In the genomic region with DNA sequence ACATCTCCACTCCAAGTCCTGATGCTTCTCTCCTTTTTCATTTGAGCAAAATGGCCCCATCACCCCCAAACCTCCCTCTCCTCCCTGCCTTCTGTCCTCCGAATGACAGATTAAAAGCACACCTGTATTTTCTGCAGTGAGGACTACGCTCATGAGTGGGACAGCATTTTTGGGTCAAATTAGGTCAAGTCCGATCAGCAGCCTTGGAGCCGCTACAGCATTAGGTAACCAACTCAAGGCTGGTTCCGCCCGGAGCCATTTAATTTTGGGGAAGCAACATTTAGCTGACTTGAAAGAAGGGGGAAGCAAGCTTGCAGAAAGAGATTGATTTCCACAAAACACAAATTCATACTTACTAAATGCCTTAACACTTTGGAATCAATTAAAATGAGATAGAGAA, we compare ENCODE assay signal across 37 cellular contexts.
"Had no signal": no experiment of that assay in that cellular context is flagged by ENCODE, and none has a peak within 500 bp of the region (broad histone marks: within the 10 kb centered on the region; RNA-seq: fewer than 3 reads in every experiment).

No MANE protein-coding gene starts in this region.

- H3K27me3 ChIP-seq: adrenal gland, cardiac muscle cell had no signal

- H3K9me3 Mint-ChIP-seq: activated B cell treated with CpG ODN at 0.5 μM for 24 hours; activated CD4-positive, alpha-beta memory T cell treated with anti-CD3 and anti-CD28 coated beads for 36 hours; activated CD4-positive, alpha-beta T cell treated with anti-CD3 and anti-CD28 coated beads, Interleukin-2, amount 10 ng/mL, durations not matched to agents 24 days and 14 days; activated CD8-positive, alpha-beta T cell treated with anti-CD3 and anti-CD28 coated beads for 36 hours; activated naive CD4-positive, alpha-beta T cell treated with anti-CD3 and anti-CD28 coated beads for 36 hours; activated naive CD4-positive, alpha-beta T cell treated with anti-CD3 and anti-CD28 coated beads, Interleukin-2, amount 50 U/mL, for 72 hours; activated T-cell treated with anti-CD3 and anti-CD28 coated beads, Interleukin-2, amount 50 U/mL, for 4 hours; activated T-helper 1 cell treated with anti-CD3 and anti-CD28 coated beads, Interleukin-12 subunit alpha, Interleukin-12 subunit beta, Interleukin-2, Interleukin-4 antibody, amounts not matched to agents 30 ng/mL and 10 ng/mL and 1 ng/mL, durations not matched to agents 14 hours and 24 hours and 36 hours; activated T-helper 17 cell treated with anti-CD3 and anti-CD28 coated beads, Interleukin-2, amount 50 U/mL, for 72 hours; central memory CD8-positive, alpha-beta T cell; T-helper 1 cell treated with Interleukin-12 subunit alpha and Interleukin-12 subunit beta and Interleukin-4 antibody, amounts not matched to agents 30 μg/mL and 1 μg/mL, for 36 hours; T-helper 2 cell treated with Interferon-gamma antibody and Interleukin-4, amounts not matched to agents 5 μg/mL and 100 μg/mL, for 36 hours had no signal

- FAIRE-seq: bronchial epithelial cell, TTC549 had no signal

- DNase-seq: activated B cell treated with CpG ODN at 0.5 μM for 24 hours; activated CD4-positive, alpha-beta memory T cell treated with anti-CD3 and anti-CD28 coated beads for 36 hours; activated CD4-positive, alpha-beta T cell treated with anti-CD3 and anti-CD28 coated beads for 4 hours; activated CD4-positive, alpha-beta T cell treated with anti-CD3 and anti-CD28 coated beads, Interleukin-2, amount 10 ng/mL, durations not matched to agents 24 days and 14 days; activated CD4-positive, alpha-beta T cell treated with anti-CD3 and anti-CD28 coated beads, Interleukin-2, amount 50 U/mL, for 1 hour; activated CD4-positive, alpha-beta T cell treated with anti-CD3 and anti-CD28 coated beads, Interleukin-2, amount 50 U/mL, for 4 hours; activated CD4-positive, CD25-positive, alpha-beta regulatory T cell treated with anti-CD3 and anti-CD28 coated beads, Interleukin-2, amount 50 U/mL, for 72 hours; activated CD8-positive, alpha-beta memory T cell treated with anti-CD3 and anti-CD28 coated beads, Interleukin-2, amount 50 U/mL, for 4 hours; activated CD8-positive, alpha-beta T cell treated with anti-CD3 and anti-CD28 coated beads for 36 hours; activated effector memory CD4-positive, alpha-beta T cell treated with anti-CD3 and anti-CD28 coated beads, Interleukin-2, amount 50 U/mL, for 16 hours; activated gamma-delta T cell treated with Interleukin-2 at 50 U/mL for 16 hours; activated naive CD4-positive, alpha-beta T cell; activated naive CD4-positive, alpha-beta T cell treated with anti-CD3 and anti-CD28 coated beads for 36 hours; activated naive CD4-positive, alpha-beta T cell treated with anti-CD3 and anti-CD28 coated beads, Interleukin-2, amount 50 U/mL, for 16 hours; activated naive CD8-positive, alpha-beta T cell treated with anti-CD3 and anti-CD28 coated beads for 36 hours; activated T-cell treated with anti-CD3 and anti-CD28 coated beads for 4 hours; activated T-cell treated with anti-CD3 and anti-CD28 coated beads, Interleukin-2, amount 50 U/mL, for 1 hour; activated T-cell treated with anti-CD3 and anti-CD28 coated beads, Interleukin-2, amount 50 U/mL, for 4 hours; activated T-cell treated with anti-CD3 and anti-CD28 coated beads, Interleukin-2, amount 50 U/mL, for 72 hours; amniotic stem cell; aorta; caudate nucleus; cerebellar nuclear complex; T-helper 1 cell; T-helper 2 cell; T-helper 9 cell had no signal

- H3K4me1 Mint-ChIP-seq: activated B cell treated with CpG ODN at 0.5 μM for 24 hours; activated CD4-positive, alpha-beta T cell treated with anti-CD3 and anti-CD28 coated beads, Interleukin-2, amount 10 ng/mL, durations not matched to agents 24 days and 14 days; activated naive CD8-positive, alpha-beta T cell treated with anti-CD3 and anti-CD28 coated beads for 36 hours; activated T-helper 17 cell treated with anti-CD3 and anti-CD28 coated beads, Interleukin-2, amount 50 U/mL, for 72 hours; central memory CD8-positive, alpha-beta T cell had no signal

- H3K4me3 Mint-ChIP-seq: activated B cell treated with CpG ODN at 0.5 μM for 24 hours; activated CD4-positive, alpha-beta memory T cell treated with anti-CD3 and anti-CD28 coated beads for 36 hours; activated CD4-positive, alpha-beta T cell treated with anti-CD3 and anti-CD28 coated beads, Interleukin-2, amount 10 ng/mL, durations not matched to agents 24 days and 14 days; activated CD8-positive, alpha-beta T cell treated with anti-CD3 and anti-CD28 coated beads for 36 hours; activated naive CD4-positive, alpha-beta T cell treated with anti-CD3 and anti-CD28 coated beads for 36 hours; activated naive CD8-positive, alpha-beta T cell treated with anti-CD3 and anti-CD28 coated beads for 36 hours; activated T-cell treated with anti-CD3 and anti-CD28 coated beads, Interleukin-2, amount 50 U/mL, for 4 hours; activated T-cell treated with anti-CD3 and anti-CD28 coated beads, Interleukin-2, amount 50 U/mL, for 72 hours; activated T-helper 1 cell treated with anti-CD3 and anti-CD28 coated beads, Interleukin-12 subunit alpha, Interleukin-12 subunit beta, Interleukin-2, Interleukin-4 antibody, amounts not matched to agents 30 ng/mL and 10 ng/mL and 1 ng/mL, durations not matched to agents 14 hours and 24 hours and 36 hours; activated T-helper 17 cell treated with anti-CD3 and anti-CD28 coated beads, Interleukin-2, amount 50 U/mL, for 72 hours; brain; central memory CD8-positive, alpha-beta T cell; T-helper 1 cell treated with Interleukin-12 subunit alpha and Interleukin-12 subunit beta and Interleukin-4 antibody, amounts not matched to agents 30 μg/mL and 1 μg/mL, for 36 hours; T-helper 2 cell treated with Interferon-gamma antibody and Interleukin-4, amounts not matched to agents 5 μg/mL and 100 μg/mL, for 36 hours had no signal

- H3K4me1 ChIP-seq: adrenal gland had no signal

- H3K36me3 Mint-ChIP-seq: activated CD4-positive, alpha-beta memory T cell treated with anti-CD3 and anti-CD28 coated beads for 36 hours; activated naive CD4-positive, alpha-beta T cell treated with anti-CD3 and anti-CD28 coated beads, Interleukin-2, amount 50 U/mL, for 72 hours; activated naive CD8-positive, alpha-beta T cell treated with anti-CD3 and anti-CD28 coated beads for 36 hours; brain had no signal

- H3K27ac Mint-ChIP-seq: activated B cell treated with CpG ODN at 0.5 μM for 24 hours; activated CD4-positive, alpha-beta memory T cell treated with anti-CD3 and anti-CD28 coated beads for 36 hours; activated CD4-positive, alpha-beta T cell treated with anti-CD3 and anti-CD28 coated beads, Interleukin-2, amount 10 ng/mL, durations not matched to agents 24 days and 14 days; activated CD8-positive, alpha-beta T cell treated with anti-CD3 and anti-CD28 coated beads for 36 hours; activated naive CD4-positive, alpha-beta T cell treated with anti-CD3 and anti-CD28 coated beads for 36 hours; activated naive CD4-positive, alpha-beta T cell treated with anti-CD3 and anti-CD28 coated beads, Interleukin-2, amount 50 U/mL, for 72 hours; activated naive CD8-positive, alpha-beta T cell treated with anti-CD3 and anti-CD28 coated beads for 36 hours; activated T-cell treated with anti-CD3 and anti-CD28 coated beads, Interleukin-2, amount 50 U/mL, for 72 hours; activated T-helper 1 cell treated with anti-CD3 and anti-CD28 coated beads, Interleukin-12 subunit alpha, Interleukin-12 subunit beta, Interleukin-2, Interleukin-4 antibody, amounts not matched to agents 30 ng/mL and 10 ng/mL and 1 ng/mL, durations not matched to agents 14 hours and 24 hours and 36 hours; activated T-helper 17 cell treated with anti-CD3 and anti-CD28 coated beads, Interleukin-2, amount 50 U/mL, for 72 hours; brain; T-helper 1 cell treated with Interleukin-12 subunit alpha and Interleukin-12 subunit beta and Interleukin-4 antibody, amounts not matched to agents 30 μg/mL and 1 μg/mL, for 36 hours; T-helper 2 cell treated with Interferon-gamma antibody and Interleukin-4, amounts not matched to agents 5 μg/mL and 100 μg/mL, for 36 hours had no signal

- H3K4me3 ChIP-seq: adrenal gland, cardiac muscle cell had no signal

- H3K27ac ChIP-seq: adrenal gland, cardiac muscle cell had no signal

- H3K27me3 Mint-ChIP-seq: activated B cell treated with CpG ODN at 0.5 μM for 24 hours; activated CD4-positive, alpha-beta memory T cell treated with anti-CD3 and anti-CD28 coated beads for 36 hours; activated naive CD8-positive, alpha-beta T cell treated with anti-CD3 and anti-CD28 coated beads for 36 hours had no signal

- H3K36me3 ChIP-seq: adrenal gland, cardiac muscle cell had no signal

- H3K9me3 ChIP-seq: adrenal gland had no signal
